14 cellular contexts compared by ENCODE assay signal in the genomic region with DNA sequence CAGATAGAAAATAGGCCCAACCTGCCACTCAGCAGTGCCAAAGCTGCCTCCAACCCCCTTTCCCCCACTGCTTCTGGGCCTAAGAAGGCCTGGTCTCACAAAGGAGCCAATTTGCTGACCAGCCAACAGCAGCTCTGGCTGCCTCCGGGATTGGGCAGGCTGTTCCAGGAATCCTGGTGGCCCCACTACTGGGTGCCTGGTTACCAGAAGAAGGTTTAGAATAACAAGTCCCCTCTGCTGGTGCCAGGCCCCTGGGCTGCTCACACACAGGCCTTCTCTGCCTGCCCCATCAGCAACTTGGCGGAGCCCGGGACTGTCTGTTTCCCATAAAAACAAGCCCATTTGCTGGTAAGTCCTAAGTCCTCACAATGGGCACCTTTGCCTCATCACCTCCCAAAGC. TPM values are rescaled to one million over a fixed set of nuclear protein-coding genes. Genes with fewer than 3 reads are reported as not detected.
DNase-seq lines count a peak whose midpoint lies in the region; ATAC-seq and TF ChIP-seq lines count a peak whose summit lies in the region.
"Had no signal": no experiment of that assay in that cellular context is flagged by ENCODE, and none has a peak within 500 bp of the region (broad histone marks: within the 10 kb centered on the region; RNA-seq: fewer than 3 reads in every experiment).

No MANE protein-coding gene starts in this region.

- no peak overlapping the region for H3K9ac ChIP-seq in mesendoderm (ENCODE audit: low read length)
- H3K9ac ChIP-seq in subcutaneous abdominal adipose tissue (ENCODE audit: low read length in 5 of 5): peak overlapping the region in 2 of 5 donors; percentile 54 to 55

- H3K23ac ChIP-seq in mesendoderm (ENCODE audit: low read length): no peak overlapping the region

- DNase-seq in Peyer's patch (no peak), coronary artery (ENCODE audit: low spot score) (peak; percentile 79), mesendoderm (peak; percentile 7), hepatic stellate cell (ENCODE audit: low spot score) (no peak), NOMO-1 treated with dmso at 0.1 percent for 144 hours (lab: John Stamatoyannopoulos, UW; ENCODE audit: unreplicated experiment) (no peak)
- DNase-seq: amniotic stem cell; HCEC 1CT; naive thymus-derived CD8-positive, alpha-beta T cell; NCI-H2171 treated with DMSO at 0.1 percent for 48 hours; SHP77 had no signal

- H2AK5ac ChIP-seq in mesendoderm (ENCODE audit: low read length): no peak overlapping the region

- no peak overlapping the region for H2BK120ac ChIP-seq in mesendoderm (ENCODE audit: low read depth, low read length)

- H3K4me1 ChIP-seq in Peyer's patch (peaks cover 0 to 14% (median 0%) of the 10 kb centered on the region in 4 donors), mesendoderm (ENCODE audit: control insufficient read depth, low read depth, low read length) (no peaks in the 10 kb centered on the region), subcutaneous abdominal adipose tissue (ENCODE audit: control insufficient read depth in 5 of 5, insufficient read depth in 5 of 5, low read length in 5 of 5) (peaks cover 5 to 22% (median 21%) of the 10 kb centered on the region in 5 donors)

- WGBS in mesendoderm (ENCODE audit: extremely low coverage, insufficient coverage, low lambda C conversion rate): no CpG with 5 or more reads among the region's 3 CpGs

- no peak overlapping the region for H4K8ac ChIP-seq in mesendoderm (ENCODE audit: low read depth, low read length)

- H3K18ac ChIP-seq in mesendoderm (ENCODE audit: low read length): no peak overlapping the region

- H4K5ac ChIP-seq in mesendoderm (ENCODE audit: low read length): no peak overlapping the region

- H3K27ac ChIP-seq in Peyer's patch: peak overlapping the region in 3 of 4 donors; percentile 1 to 67 (median 22)
- peak overlapping the region; percentile 66 to 80 for H3K27ac ChIP-seq in coronary artery
- no peak overlapping the region for H3K27ac ChIP-seq in mesendoderm (ENCODE audit: low read depth, low read length)
- peak overlapping the region; percentile 74 for H3K27ac ChIP-seq in subcutaneous abdominal adipose tissue (ENCODE audit: low read depth, low read length)

- no peak for ATAC-seq in HG02852 (IDR thresholded peaks at IDR 0.05; ENCODE audit: unreplicated experiment)
- ATAC-seq in HG02840 (IDR thresholded peaks at IDR 0.05; ENCODE audit: low FRiP score, unreplicated experiment): no peak

- H3K56ac ChIP-seq in mesendoderm (ENCODE audit: low read length): no peak overlapping the region

- H3K9me3 ChIP-seq in Peyer's patch (no peaks in the 10 kb centered on the region), subcutaneous abdominal adipose tissue (ENCODE audit: control insufficient read depth in 5 of 5, low read length in 5 of 5) (no peaks in the 10 kb centered on the region)

- H3K79me1 ChIP-seq in mesendoderm (ENCODE audit: low read length): no peaks in the 10 kb centered on the region

- TF ChIP-seq CTCF in Peyer's patch (IDR thresholded peaks at IDR 0.05): no peak
- TF ChIP-seq CTCF in coronary artery (IDR thresholded peaks at IDR 0.05): no peak

- no peak overlapping the region for H3K4ac ChIP-seq in mesendoderm (ENCODE audit: low read depth, low read length)

- H3K4me2 ChIP-seq in mesendoderm (ENCODE audit: low read length): no peak overlapping the region

- no peaks in the 10 kb centered on the region for H3K27me3 ChIP-seq in Peyer's patch
- H3K27me3 ChIP-seq in mesendoderm (ENCODE audit: insufficient read depth, low read length, poor library complexity): no peaks in the 10 kb centered on the region
- no peaks in the 10 kb centered on the region for H3K27me3 ChIP-seq in subcutaneous abdominal adipose tissue (ENCODE audit: control insufficient read depth in 5 of 5, insufficient read depth in 4 of 5, low read length in 5 of 5)

- H3K4me3 ChIP-seq in Peyer's patch (no peak overlapping the region), coronary artery (no peak overlapping the region), mesendoderm (ENCODE audit: low read length) (no peak overlapping the region), subcutaneous abdominal adipose tissue (ENCODE audit: low read depth in 1 of 5, low read length in 5 of 5) (peak overlapping the region in 2 of 5 donors; percentile 17 to 48)

- no peak for TF ChIP-seq POLR2A in Peyer's patch (IDR thresholded peaks at IDR 0.05)

- no peaks in the 10 kb centered on the region for H3K79me2 ChIP-seq in mesendoderm (ENCODE audit: control insufficient read depth, insufficient read depth, low read length)

- no peak overlapping the region for H2BK5ac ChIP-seq in mesendoderm (ENCODE audit: low read length)

- H3K36me3 ChIP-seq in Peyer's patch: peaks cover 0 to 6% (median 0%) of the 10 kb centered on the region in 3 donors
- H3K36me3 ChIP-seq in mesendoderm (ENCODE audit: control insufficient read depth, insufficient read depth, low read length): no peaks in the 10 kb centered on the region
- peaks cover 0 to 17% (median 12%) of the 10 kb centered on the region in 5 donors for H3K36me3 ChIP-seq in subcutaneous abdominal adipose tissue (ENCODE audit: control insufficient read depth in 5 of 5, insufficient read depth in 5 of 5, low read length in 5 of 5)

- H2BK15ac ChIP-seq in mesendoderm (replicated peaks; ENCODE audit: low read depth): no peak overlapping the region

RNA-seq across cellular contexts. Expression of a gene that starts 1.2 kb away (rescaled TPM):
- total RNA-seq in Peyer's patch: 1 to 10 TPM; 1.1 to 8.3 (median 4.0) TPM
- 0.10 TPM for polyA plus RNA-seq in mesendoderm (2013, experiment 1 of 2)
- 0.06 TPM for polyA plus RNA-seq in mesendoderm (2013, experiment 2 of 2)

RNA-seq across cellular contexts. Expression of a gene that starts 14.7 kb away (rescaled TPM):
- 100 to 1,000 TPM; 223 to 346 (median 316) TPM for total RNA-seq in Peyer's patch
- 182 TPM for polyA plus RNA-seq in mesendoderm (2013, experiment 1 of 2)
- 181 TPM for polyA plus RNA-seq in mesendoderm (2013, experiment 2 of 2)

RNA-seq across cellular contexts. Expression of a gene that starts 24.6 kb away (rescaled TPM):
- not detected for total RNA-seq in Peyer's patch
- not detected for polyA plus RNA-seq in mesendoderm (2013, experiment 1 of 2)
- polyA plus RNA-seq in mesendoderm (2013, experiment 2 of 2): not detected
- total RNA-seq: endothelial cell of umbilical vein; naive thymus-derived CD8-positive, alpha-beta T cell had no signal
- polyA plus RNA-seq: endothelial cell of umbilical vein had no signal

RNA-seq across cellular contexts. Expression of a gene that starts 27.5 kb away (rescaled TPM):
- 100 to 1,000 TPM in 3 of 4 donors, 10 to 100 TPM in 1; 71.8 to 155 (median 128) TPM for total RNA-seq in Peyer's patch
- polyA plus RNA-seq in mesendoderm (2013, experiment 1 of 2): 27.7 TPM
- 27.7 TPM for polyA plus RNA-seq in mesendoderm (2013, experiment 2 of 2)

RNA-seq across cellular contexts. Expression of a gene that starts 40.0 kb away (rescaled TPM):
- total RNA-seq in Peyer's patch: 100 to 1,000 TPM in 1 of 4 donors, 10 to 100 TPM in 3; 61.3 to 150 (median 79.5) TPM
- polyA plus RNA-seq in mesendoderm (2013, experiment 1 of 2): 470 TPM
- 462 TPM for polyA plus RNA-seq in mesendoderm (2013, experiment 2 of 2)

Comparison
In these comparisons a context has a peak if more than half of its experiments do, and no peak if none do; other contexts are left out.
1. DNase-seq: peak in coronary artery (single experiment) and mesendoderm (single experiment); none in Peyer's patch (0 of 3), hepatic stellate cell (single experiment) and NOMO-1 treated with dmso at 0.1 percent for 144 hours (single experiment).